ENCODE assay signal across 21 cellular contexts in the genomic region with DNA sequence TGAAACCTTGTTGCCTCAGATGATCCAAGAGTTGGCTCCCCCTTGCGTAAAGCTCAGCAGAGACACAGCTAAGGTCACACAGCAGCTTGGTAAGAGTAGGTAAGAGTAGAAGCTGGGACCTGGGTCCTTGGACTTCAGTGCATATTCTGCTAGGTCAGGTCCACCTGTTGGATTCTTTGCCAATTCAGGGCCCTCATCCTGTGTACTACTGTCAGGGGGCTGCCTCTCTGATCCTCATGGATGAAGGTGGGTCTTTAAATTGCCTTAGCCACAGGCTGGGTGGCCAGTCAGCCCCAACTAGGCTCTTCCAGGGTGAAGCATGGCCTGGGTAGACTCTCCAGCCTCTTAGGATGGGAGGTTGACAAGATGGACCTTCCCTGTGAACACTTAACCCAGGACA.
A peak's percentile ranks its signal among the peaks of the same experiment; 100 is the strongest.
DNase-seq lines count a peak whose midpoint lies in the region; TF ChIP-seq lines count a peak whose summit lies in the region.
"Had no signal": no experiment of that assay in that cellular context is flagged by ENCODE, and none has a peak within 500 bp of the region (broad histone marks: within the 10 kb centered on the region; RNA-seq: fewer than 3 reads in every experiment).

No MANE protein-coding gene starts in this region.

- no peak for TF ChIP-seq POLR2A in testis (IDR thresholded peaks at IDR 0.05)

- no peak overlapping the region for H2BK15ac ChIP-seq in mesenchymal stem cell (ENCODE audit: low read depth, poor library complexity, severe bottlenecking)

- H3K4me3 Mint-ChIP-seq in activated T-cell treated with anti-CD3 and anti-CD28 coated beads, Interleukin-2, amount 50 U/mL, for 24 hours = no peak overlapping the region
- H3K4me3 Mint-ChIP-seq: CD14-positive monocyte; CD4-positive, alpha-beta memory T cell had no signal

- H3K27ac ChIP-seq in HEK293 (ENCODE audit: extremely low read depth, low read depth, low read length) (no peak overlapping the region), coronary artery (no peak overlapping the region), mesenchymal stem cell (ENCODE audit: low read length, poor library complexity, severe bottlenecking) (no peak overlapping the region), testis (no peak overlapping the region)
- H3K27ac ChIP-seq: BLaER1 treated with 17β-estradiol and CSF1 and Interleukin-3, amounts not matched to agents 10 nM and 100 nM; GM23248 had no signal

- H2BK120ac ChIP-seq in mesenchymal stem cell (ENCODE audit: low read depth, low read length) = peak overlapping the region; percentile 61

- H3K27ac Mint-ChIP-seq in activated T-cell treated with anti-CD3 and anti-CD28 coated beads, Interleukin-2, amount 50 U/mL, for 24 hours = no peak overlapping the region
- H3K27ac Mint-ChIP-seq: CD14-positive monocyte; CD4-positive, alpha-beta memory T cell had no signal

- H3K23ac ChIP-seq in mesenchymal stem cell (ENCODE audit: low read length in 2 of 2) = no peak overlapping the region

- H3K14ac ChIP-seq in mesenchymal stem cell (ENCODE audit: low read length in 2 of 2) = no peak overlapping the region

- no peak overlapping the region for H2BK12ac ChIP-seq in mesenchymal stem cell (ENCODE audit: low read length in 2 of 2)

- no peak overlapping the region for H4K8ac ChIP-seq in mesenchymal stem cell (ENCODE audit: low read length)

- H3K4me2 ChIP-seq in mesenchymal stem cell (ENCODE audit: low read length, poor library complexity, severe bottlenecking) = no peak overlapping the region
- H3K4me2 ChIP-seq: A549; BLaER1 treated with 17β-estradiol and CSF1 and Interleukin-3, amounts not matched to agents 10 nM and 100 nM had no signal

- peaks cover 7% of the 10 kb centered on the region for H3K4me1 Mint-ChIP-seq in activated T-cell treated with anti-CD3 and anti-CD28 coated beads, Interleukin-2, amount 50 U/mL, for 24 hours (ENCODE audit: low read depth)

- H3K9me3 Mint-ChIP-seq in activated T-cell treated with anti-CD3 and anti-CD28 coated beads, Interleukin-2, amount 50 U/mL, for 24 hours = no peaks in the 10 kb centered on the region
- H3K9me3 Mint-ChIP-seq: CD4-positive, alpha-beta memory T cell had no signal

- H2AFZ ChIP-seq in mesenchymal stem cell (ENCODE audit: low read depth, low read length) = no peak overlapping the region
- H2AFZ ChIP-seq: GM23248 had no signal

- H2AK5ac ChIP-seq in mesenchymal stem cell (ENCODE audit: low read length, severe bottlenecking) = peak overlapping the region; percentile 48

- peaks cover 3% of the 10 kb centered on the region for H3K79me1 ChIP-seq in mesenchymal stem cell (replicated peaks; ENCODE audit: low read length, poor library complexity, severe bottlenecking)

- no peak overlapping the region for H2BK5ac ChIP-seq in mesenchymal stem cell (ENCODE audit: low read depth, low read length, poor library complexity, severe bottlenecking)

- no peak overlapping the region for H3K9ac ChIP-seq in mesenchymal stem cell (ENCODE audit: low read length)
- H3K9ac ChIP-seq: BLaER1 treated with 17β-estradiol and CSF1 and Interleukin-3, amounts not matched to agents 10 nM and 100 nM; GM23248 had no signal

- no peak overlapping the region for H3K4ac ChIP-seq in mesenchymal stem cell (ENCODE audit: low read depth in 1 of 2, low read length in 2 of 2)

- H3K9me3 ChIP-seq in HEK293 (ENCODE audit: control insufficient read depth, insufficient read depth, low read depth, low read length) (no peaks in the 10 kb centered on the region), mesenchymal stem cell (ENCODE audit: control insufficient read depth, low read length) (no peaks in the 10 kb centered on the region), testis (no peaks in the 10 kb centered on the region)
- H3K9me3 ChIP-seq: A549; BE2C; BLaER1 treated with 17β-estradiol and CSF1 and Interleukin-3, amounts not matched to agents 10 nM and 100 nM had no signal

- intact Hi-C loops in testis (cut with DNase I; ENCODE audit: low total_unique reads) = no loop called here

- CTCF ChIA-PET in HEK293 (lab: Yijun Ruan, JAX) = interaction anchor here (0.6 to 20.8 kb wide), 6 partner anchors 16 to 691 kb away, joined by 3 to 576 read pairs (median 6); no protein-coding TSS in a partner anchor

- no peak overlapping the region for H3K18ac ChIP-seq in mesenchymal stem cell (ENCODE audit: low read depth in 1 of 2, low read length in 2 of 2)

- WGBS in mesenchymal stem cell = 100% methylated on average over 1 of the region's 1 CpG
- 63% methylated on average over 1 of the region's 1 CpG; no CpG with 5 or more reads in 1 of the 2 donors for WGBS in testis, 2 donors

- peak; percentile 62 for DNase-seq in coronary artery (ENCODE audit: low spot score)
- DNase-seq in mesenchymal stem cell = no peak
- DNase-seq in testis = peak; percentile 23
- no peak for DNase-seq in NCI-H1048 (lab: John Stamatoyannopoulos, UW)
- no peak for DNase-seq in EL
- no peak for DNase-seq in activated T-cell treated with anti-CD3 and anti-CD28 coated beads, Interleukin-2, amount 50 U/mL, for 24 hours
- DNase-seq: 8988T; ACHN; AML-193; BE2C; Calu3; CD4-positive, alpha-beta memory T cell; COR-L47; DMS79 treated with DMSO at 0.1 percent for 48 hours; GM23248; H7; HCEC 1CT had no signal

- H3K4me3 ChIP-seq in HEK293 (ENCODE audit: low read depth, low read length) (no peak overlapping the region), coronary artery (no peak overlapping the region), mesenchymal stem cell (ENCODE audit: insufficient read depth in 1 of 2, low read depth in 1 of 2, low read length in 2 of 2) (no peak overlapping the region), testis (no peak overlapping the region)
- H3K4me3 ChIP-seq: A549; BLaER1 treated with 17β-estradiol and CSF1 and Interleukin-3, amounts not matched to agents 10 nM and 100 nM; GM23248 had no signal

- peaks cover 4% of the 10 kb centered on the region for H3K27me3 Mint-ChIP-seq in activated T-cell treated with anti-CD3 and anti-CD28 coated beads, Interleukin-2, amount 50 U/mL, for 24 hours
- H3K27me3 Mint-ChIP-seq: CD4-positive, alpha-beta memory T cell had no signal

- H3K4me1 ChIP-seq in HEK293 (ENCODE audit: control insufficient read depth, insufficient read depth, low read length) (no peaks in the 10 kb centered on the region), mesenchymal stem cell (ENCODE audit: control insufficient read depth, insufficient read depth, low read depth, low read length) (peaks cover 2% of the 10 kb centered on the region), testis (no peaks in the 10 kb centered on the region)

- H3K36me3 ChIP-seq in HEK293 (ENCODE audit: control insufficient read depth in 2 of 2, insufficient read depth in 1 of 2, low read length in 2 of 2) = no peaks in the 10 kb centered on the region
- H3K36me3 ChIP-seq in mesenchymal stem cell (ENCODE audit: control insufficient read depth in 1 of 2, insufficient read depth in 2 of 2, low read depth in 1 of 2, low read length in 2 of 2) = no peaks in the 10 kb centered on the region
- no peaks in the 10 kb centered on the region for H3K36me3 ChIP-seq in testis (ENCODE audit: low read depth, missing control alignments)
- H3K36me3 ChIP-seq: BE2C had no signal

- no peaks in the 10 kb centered on the region for H3K36me3 Mint-ChIP-seq in activated T-cell treated with anti-CD3 and anti-CD28 coated beads, Interleukin-2, amount 50 U/mL, for 24 hours (ENCODE audit: low read depth)
- H3K36me3 Mint-ChIP-seq: CD4-positive, alpha-beta memory T cell had no signal

- no peak overlapping the region for H4K91ac ChIP-seq in mesenchymal stem cell (ENCODE audit: low read length)

- TF ChIP-seq CTCF in HEK293 (tag by site-specific recombination; IDR thresholded peaks at IDR 0.05) = no peak
- no peak for TF ChIP-seq CTCF in coronary artery (IDR thresholded peaks at IDR 0.05)
- TF ChIP-seq CTCF in testis (IDR thresholded peaks at IDR 0.05) = no peak

- POLR2A ChIA-PET in HEK293 (lab: Yijun Ruan, JAX) = no interaction called here

- H3K27me3 ChIP-seq in mesenchymal stem cell (ENCODE audit: control insufficient read depth in 1 of 2, insufficient read depth in 1 of 2, low read length in 2 of 2) (peaks cover 0 to 31% of the 10 kb centered on the region in 2 experiments), testis (no peaks in the 10 kb centered on the region)
- H3K27me3 ChIP-seq: BE2C had no signal

TF ChIP-seq in HEK293, 187 proteins besides CTCF, POLR2A, EP300 and RAD21:
- TF ChIP-seq SCRT1 (tag by site-specific recombination; IDR thresholded peaks at IDR 0.05; ENCODE audit: borderline replicate concordance) = 0 out of 2 replicates have a peak, but pooled peaks have one; percentile 8
- TF ChIP-seq SCRT2 (tag by site-specific recombination; IDR thresholded peaks at IDR 0.05) = peak; percentile 39; the same call in 1 of the 2 replicates
- TF ChIP-seq ZNF621 (tag by site-specific recombination; IDR thresholded peaks at IDR 0.05) = no peak

Comparison
In these comparisons a context has a peak if more than half of its experiments do, and no peak if none do; other contexts are left out.
1. DNase-seq: peak in coronary artery (single experiment) and testis (single experiment); none in mesenchymal stem cell (single experiment), NCI-H1048 (single experiment), EL (single experiment) and activated T-cell treated with anti-CD3 and anti-CD28 coated beads, Interleukin-2, amount 50 U/mL, for 24 hours (single experiment).